11 cellular contexts compared by ENCODE assay signal in genomic region chr6:24911983-24912382, GRCh38. TPM values are rescaled to one million over a fixed set of nuclear protein-coding genes. Genes with fewer than 3 reads are reported as not detected.
DNase-seq lines count a peak whose midpoint lies in the region; ATAC-seq, FAIRE-seq and TF ChIP-seq lines count a peak whose summit lies in the region.
"Had no signal": no experiment of that assay in that cellular context is flagged by ENCODE, and none has a peak within 500 bp of the region (broad histone marks: within the 10 kb centered on the region; RNA-seq: fewer than 3 reads in every experiment).

No MANE protein-coding gene starts in this region.

- H3K36me3 ChIP-seq in kidney (ENCODE audit: control insufficient read depth in 1 of 2, insufficient read depth in 2 of 2, low read length in 2 of 2), result no peaks in the 10 kb centered on the region
- H3K36me3 ChIP-seq: Peyer's patch, upper lobe of left lung had no signal

- peaks cover 8% of the 10 kb centered on the region for H3K36me3 Mint-ChIP-seq in activated T-cell treated with anti-CD3 and anti-CD28 coated beads, Interleukin-2, amount 50 U/mL, for 4 hours (ENCODE audit: insufficient read depth)
- H3K36me3 Mint-ChIP-seq in activated T-cell treated with anti-CD3 and anti-CD28 coated beads, Interleukin-2, amount 50 U/mL, for 72 hours (ENCODE audit: insufficient read depth in 2 of 2), result peaks cover 3 to 4% of the 10 kb centered on the region in 2 donors
- peaks cover 9% of the 10 kb centered on the region for H3K36me3 Mint-ChIP-seq in stimulated activated memory B cell treated with anti-CD40 and anti-IgM and Interleukin-4, amounts not matched to agents 10 μg/mL and 1 μg/mL and 100 μg/mL, for 72 hours

- H3K9me3 ChIP-seq in kidney (ENCODE audit: control insufficient read depth in 1 of 2, low read length in 2 of 2), result no peaks in the 10 kb centered on the region
- H3K9me3 ChIP-seq: Peyer's patch, upper lobe of left lung had no signal

- intact Hi-C loops in kidney (cut with DNase I), result no loop called here

- no peak for FAIRE-seq in kidney (lab: Jason Lieb, UNC)

- no peak overlapping the region for H3K27ac ChIP-seq in kidney (ENCODE audit: low read depth in 2 of 2, low read length in 2 of 2)

- no peak for TF ChIP-seq CTCF in kidney (IDR thresholded peaks at IDR 0.05; ENCODE audit: borderline replicate concordance, extremely low read depth, insufficient read depth)

- peak overlapping the region; percentile 83 for H3K27ac Mint-ChIP-seq in activated T-cell treated with anti-CD3 and anti-CD28 coated beads, Interleukin-2, amount 50 U/mL, for 72 hours
- peak overlapping the region; percentile 90 for H3K27ac Mint-ChIP-seq in stimulated activated memory B cell treated with anti-CD40 and anti-IgM and Interleukin-4, amounts not matched to agents 10 μg/mL and 1 μg/mL and 100 μg/mL, for 72 hours

- H3K4me3 ChIP-seq in kidney (ENCODE audit: low read length in 2 of 2), result peak overlapping the region; percentile 1 to 62

- H3K4me1 ChIP-seq in kidney (ENCODE audit: control insufficient read depth in 1 of 2, insufficient read depth in 1 of 2, low read depth in 1 of 2, low read length in 2 of 2), result peaks cover 6 to 14% of the 10 kb centered on the region in 2 donors

- no peaks in the 10 kb centered on the region for H3K27me3 Mint-ChIP-seq in activated T-cell treated with anti-CD3 and anti-CD28 coated beads, Interleukin-2, amount 50 U/mL, for 4 hours (ENCODE audit: low read depth)
- H3K27me3 Mint-ChIP-seq in activated T-cell treated with anti-CD3 and anti-CD28 coated beads, Interleukin-2, amount 50 U/mL, for 72 hours (ENCODE audit: low read depth), result no peaks in the 10 kb centered on the region
- no peaks in the 10 kb centered on the region for H3K27me3 Mint-ChIP-seq in stimulated activated memory B cell treated with anti-CD40 and anti-IgM and Interleukin-4, amounts not matched to agents 10 μg/mL and 1 μg/mL and 100 μg/mL, for 72 hours

- H3K9ac ChIP-seq in kidney (ENCODE audit: low read length in 2 of 2), result no peak overlapping the region

- DNase-seq in activated T-cell treated with anti-CD3 and anti-CD28 coated beads, Interleukin-2, amount 50 U/mL, for 4 hours, result no peak
- DNase-seq in activated T-cell treated with anti-CD3 and anti-CD28 coated beads for 4 hours, result no peak
- no peak for DNase-seq in activated T-cell treated with anti-CD3 and anti-CD28 coated beads, Interleukin-2, amount 50 U/mL, for 72 hours
- no peak for DNase-seq in kidney
- DNase-seq in stimulated activated CD4-positive, alpha-beta T cell treated with anti-CD3 and anti-CD28 coated beads, Interleukin-12 subunit alpha, Interleukin-12 subunit beta, amount 100 ng/mL, for 4 hours, result no peak
- DNase-seq in NCI-H2227 treated with DMSO at 0.1 percent for 48 hours (lab: John Stamatoyannopoulos, UW), result no peak
- DNase-seq: NCI-H1694 treated with DMSO at 0.1 percent for 48 hours, Peyer's patch, upper lobe of left lung had no signal

- ATAC-seq in activated T-cell treated with anti-CD3 and anti-CD28 coated beads, Interleukin-2, amount 50 U/mL, for 4 hours, result no peak
- no peak for ATAC-seq in activated T-cell treated with anti-CD3 and anti-CD28 coated beads, Interleukin-2, amount 50 U/mL, for 72 hours (replicated peaks in 1 of 2)
- no peak for ATAC-seq in stimulated activated memory B cell treated with anti-CD40 and anti-IgM and Interleukin-4, amounts not matched to agents 10 μg/mL and 1 μg/mL and 100 μg/mL, for 72 hours
- no peak for ATAC-seq in HG03280 (IDR thresholded peaks at IDR 0.05; ENCODE audit: unreplicated experiment)

- peaks cover 94% of the 10 kb centered on the region for H3K4me1 Mint-ChIP-seq in activated T-cell treated with anti-CD3 and anti-CD28 coated beads, Interleukin-2, amount 50 U/mL, for 4 hours (ENCODE audit: low read depth)
- H3K4me1 Mint-ChIP-seq in activated T-cell treated with anti-CD3 and anti-CD28 coated beads, Interleukin-2, amount 50 U/mL, for 72 hours (ENCODE audit: low read depth), result peaks cover 92% of the 10 kb centered on the region
- H3K4me1 Mint-ChIP-seq in stimulated activated memory B cell treated with anti-CD40 and anti-IgM and Interleukin-4, amounts not matched to agents 10 μg/mL and 1 μg/mL and 100 μg/mL, for 72 hours, result peaks cover 89% of the 10 kb centered on the region

- H3K9me3 Mint-ChIP-seq in activated T-cell treated with anti-CD3 and anti-CD28 coated beads, Interleukin-2, amount 50 U/mL, for 4 hours, result no peaks in the 10 kb centered on the region
- H3K9me3 Mint-ChIP-seq in activated T-cell treated with anti-CD3 and anti-CD28 coated beads, Interleukin-2, amount 50 U/mL, for 72 hours, result no peaks in the 10 kb centered on the region
- H3K9me3 Mint-ChIP-seq in stimulated activated memory B cell treated with anti-CD40 and anti-IgM and Interleukin-4, amounts not matched to agents 10 μg/mL and 1 μg/mL and 100 μg/mL, for 72 hours, result no peaks in the 10 kb centered on the region

- peak overlapping the region; percentile 85 for H3K4me3 Mint-ChIP-seq in activated T-cell treated with anti-CD3 and anti-CD28 coated beads, Interleukin-2, amount 50 U/mL, for 4 hours
- peak overlapping the region; percentile 83 to 98 for H3K4me3 Mint-ChIP-seq in activated T-cell treated with anti-CD3 and anti-CD28 coated beads, Interleukin-2, amount 50 U/mL, for 72 hours
- H3K4me3 Mint-ChIP-seq in stimulated activated memory B cell treated with anti-CD40 and anti-IgM and Interleukin-4, amounts not matched to agents 10 μg/mL and 1 μg/mL and 100 μg/mL, for 72 hours, result peak overlapping the region; percentile 89

RNA-seq across cellular contexts. Expression of gene RIPOR2, which starts 23.8 kb away (rescaled TPM):
- 10 to 100 TPM; 14.7 to 17.4 (median 16.8) TPM for total RNA-seq in activated T-cell treated with anti-CD3 and anti-CD28 coated beads, Interleukin-2, amount 50 U/mL, for 4 hours
- 10 to 100 TPM; 67.0 to 69.7 TPM for total RNA-seq in activated T-cell treated with anti-CD3 and anti-CD28 coated beads, Interleukin-2, amount 50 U/mL, for 72 hours
- 24.2 TPM for total RNA-seq in kidney
- 1.7 TPM for polyA plus RNA-seq in kidney (ENCODE audit: insufficient read depth, low read depth, low replicate concordance)
